1 cellular context compared by ENCODE assay signal in genomic region chr2:165471349-165471975, GRCh38.
TF ChIP-seq lines count a peak whose summit lies in the region.

No MANE protein-coding gene starts in this region.

TF ChIP-seq in SK-N-SH, 30 proteins besides CTCF, POLR2A, EP300 and RAD21 (continued from another document):
- TF ChIP-seq YY1 (IDR thresholded peaks at IDR 0.05; ENCODE audit: low read depth), result no peak
- TF ChIP-seq TAF1 (IDR thresholded peaks at IDR 0.05; ENCODE audit: borderline replicate concordance, low read depth, low read length), result 0 out of 2 replicates have a peak, but pooled peaks have one; percentile 29
- peak; percentile 38 for TF ChIP-seq PBX3 (IDR thresholded peaks at IDR 0.05)
